Comparison of ENCODE assay signal across 8 cellular contexts in the genomic region with DNA sequence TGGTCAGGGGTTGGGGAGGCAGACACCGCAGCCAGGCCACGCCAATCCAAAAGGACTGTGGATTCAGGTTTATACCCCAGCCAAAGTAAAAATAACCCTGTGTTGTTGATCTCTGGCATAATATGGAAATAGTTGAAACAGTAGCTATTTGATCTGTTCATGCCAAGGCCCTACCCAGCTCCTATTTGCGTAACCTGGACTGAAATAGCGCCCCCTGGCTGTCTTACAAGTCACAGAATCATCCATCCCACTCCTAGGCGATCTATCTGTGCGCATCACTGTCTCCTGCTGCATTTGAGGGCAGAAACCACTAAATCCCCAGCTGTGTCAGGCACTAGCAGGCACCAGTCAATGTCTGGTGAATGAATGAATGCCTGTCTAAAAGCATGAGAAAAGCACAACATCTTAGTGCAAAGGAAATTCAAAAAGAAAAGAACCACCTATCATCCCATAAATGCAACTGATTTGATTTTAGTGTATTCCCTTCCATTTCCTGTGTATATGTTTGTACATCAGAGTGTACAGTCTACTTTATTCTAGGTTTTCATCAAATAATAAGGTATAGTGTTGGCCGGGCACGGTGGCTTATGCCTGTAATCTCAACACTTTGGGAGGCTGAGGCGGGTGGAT.
DNase-seq lines count a peak whose midpoint lies in the region; TF ChIP-seq lines count a peak whose summit lies in the region.

No MANE protein-coding gene starts in this region.

- DNase-seq in HuH-7.5 (ENCODE audit: low spot score) (peak; percentile 66), T-helper 2 cell (peak in 3 of 5 experiments; percentile 10 to 72 (median 13)), mammary epithelial cell (peak; percentile 20), islet precursor cell (peak; percentile 71), amniotic stem cell (lab: John Stamatoyannopoulos, UW) (no peak), T1000 (lab: John Stamatoyannopoulos, UW) (no peak)
- DNase-seq in stimulated activated CD4-positive, alpha-beta T cell treated with anti-CD3 and anti-CD28 coated beads, Interleukin-2, amount 100 ng/mL, for 24 hours, result peak; percentile 57 to 68

- H3K4me3 ChIP-seq in DOHH2 (ENCODE audit: low read length), result no peak overlapping the region
- no peak overlapping the region for H3K4me3 ChIP-seq in mammary epithelial cell (replicated peaks in 1 of 3; ENCODE audit: insufficient read depth in 1 of 3, low read depth in 2 of 3, low read length in 3 of 3)

- H3K9ac ChIP-seq in mammary epithelial cell (ENCODE audit: insufficient read depth, low read length), result no peak overlapping the region

- CTCF ChIA-PET in mammary epithelial cell (lab: Charles Lee; ENCODE audit: low non-redundant PET), result interaction anchor here (0.5 to 1.1 kb wide), 10 partner anchors 11 to 560 kb away, joined by 3 to 12 read pairs (median 4); a partner anchor contains a TSS

- no peaks in the 10 kb centered on the region for H3K79me2 ChIP-seq in DOHH2 (ENCODE audit: control insufficient read depth, low read length)
- H3K79me2 ChIP-seq in mammary epithelial cell (ENCODE audit: insufficient read depth, low read length), result no peaks in the 10 kb centered on the region

- H3K27ac ChIP-seq in DOHH2 (ENCODE audit: low read depth, low read length), result no peak overlapping the region
- H3K27ac ChIP-seq in mammary epithelial cell (ENCODE audit: insufficient read depth, low read depth, low read length), result no peak overlapping the region

- H3F3A ChIP-seq in DOHH2 (ENCODE audit: control insufficient read depth, insufficient read depth), result no peaks in the 10 kb centered on the region

- intact Hi-C loops in mammary epithelial cell (cut with micrococcal nuclease), result loop anchor here (1.0 to 2.0 kb wide), 5 partner anchors 115 to 629 kb away; no protein-coding TSS in a partner anchor

- no peak overlapping the region for H3K4me2 ChIP-seq in DOHH2 (ENCODE audit: low read length)
- H3K4me2 ChIP-seq in mammary epithelial cell (ENCODE audit: insufficient read depth, low read depth, low read length), result no peak overlapping the region

- no TSS peak for BruUV-seq in mammary epithelial cell (replicated peaks; lab: Mats Ljungman, UMichigan)

- H3K36me3 ChIP-seq in DOHH2 (ENCODE audit: control insufficient read depth, low read length) (no peaks in the 10 kb centered on the region), mammary epithelial cell (ENCODE audit: insufficient read depth, low read length) (no peaks in the 10 kb centered on the region)

- H3K9me3 ChIP-seq in DOHH2 (ENCODE audit: control insufficient read depth, insufficient read depth, low read length) (no peaks in the 10 kb centered on the region), mammary epithelial cell (replicated peaks; ENCODE audit: insufficient read depth, low read length) (no peaks in the 10 kb centered on the region)

- peak; percentile 90 for TF ChIP-seq CTCF in DOHH2 (IDR thresholded peaks at IDR 0.05; ENCODE audit: low read depth, low read length, poor library complexity, severe bottlenecking)
- TF ChIP-seq CTCF in mammary epithelial cell (conservative IDR thresholded peaks at IDR 0.05 in 1 of 2, IDR thresholded peaks at IDR 0.05 in 1 of 2; ENCODE audit: extremely low read depth in 1 of 2, insufficient read depth in 1 of 2, low read depth in 1 of 2, low read length in 2 of 2), result peak; percentile 55 to 70

- in situ Hi-C loops in mammary epithelial cell (cut with MboI; ENCODE audit: low sequenced_read_pairs in 2 of 2), result no loop called here

- no peak overlapping the region for H2AFZ ChIP-seq in mammary epithelial cell (ENCODE audit: low read depth, low read length)

- H3K27me3 ChIP-seq in DOHH2 (ENCODE audit: control insufficient read depth, low read length) (peaks cover 6% of the 10 kb centered on the region; the same call in 1 of the 2 replicates), mammary epithelial cell (ENCODE audit: insufficient read depth, low read length) (peaks cover 1% of the 10 kb centered on the region)

- 80% methylated on average over 9 of the region's 9 CpGs for WGBS in mammary epithelial cell (ENCODE audit: low coverage, missing lambda C conversion rate)

- no peaks in the 10 kb centered on the region for H4K20me1 ChIP-seq in DOHH2 (ENCODE audit: control insufficient read depth, insufficient read depth, low read depth, low read length)
- H4K20me1 ChIP-seq in mammary epithelial cell (ENCODE audit: insufficient read depth, low read length), result no peaks in the 10 kb centered on the region

- dilution Hi-C loops in mammary epithelial cell (cut with HindIII; ENCODE audit: low sequenced_read_pairs), result no loop called here

- H3K9me2 ChIP-seq in DOHH2 (replicated peaks; ENCODE audit: control insufficient read depth, low read length), result no peaks in the 10 kb centered on the region

- H3K4me1 ChIP-seq in DOHH2 (ENCODE audit: control insufficient read depth, low read length) (peaks cover 20% of the 10 kb centered on the region), mammary epithelial cell (ENCODE audit: insufficient read depth, low read length) (no peaks in the 10 kb centered on the region)

Comparison
In these comparisons a context has a peak if more than half of its experiments do, and no peak if none do; other contexts are left out.
1. DNase-seq: peak in HuH-7.5 (single experiment), T-helper 2 cell (3 of 5), mammary epithelial cell (single experiment), islet precursor cell (single experiment) and stimulated activated CD4-positive, alpha-beta T cell treated with anti-CD3 and anti-CD28 coated beads, Interleukin-2, amount 100 ng/mL, for 24 hours (2 of 2); none in amniotic stem cell (single experiment) and T1000 (single experiment).